In genomic region chr10:91978585-91978984, GRCh38 we compare ENCODE assay signal across 22 cellular contexts.
"Had no signal": no experiment of that assay in that cellular context is flagged by ENCODE, and none has a peak within 500 bp of the region (broad histone marks: within the 10 kb centered on the region; RNA-seq: fewer than 3 reads in every experiment).

No MANE protein-coding gene starts in this region.

- H3K27ac ChIP-seq: HL-60, RWPE1, SJCRH30 had no signal

- H3K4me3 Mint-ChIP-seq: IgD-negative memory B cell had no signal

- H3K9me3 ChIP-seq: MG63, SJCRH30 had no signal

- DNase-seq: KBM-7, MG63, NCI-H1092, NCI-H1417, NCI-H1436 treated with DMSO at 0.1 percent for 48 hours, NCI-H1694, NCI-H187 treated with DMSO at 0.1 percent for 48 hours, NCI-H2081, NCI-H2107, NCI-H2227 treated with DMSO at 0.1 percent for 48 hours, NCI-H524, NCI-H526 treated with DMSO at 0.1 percent for 48 hours, NCI-H774, PC-3, SHP77, SJCRH30 had no signal

- H3K9me3 Mint-ChIP-seq: IgD-negative memory B cell had no signal

- H3K4me1 ChIP-seq: SJCRH30 had no signal

- H3K27me3 Mint-ChIP-seq: IgD-negative memory B cell had no signal

- FAIRE-seq: HTR-8/SVneo had no signal

- H3K4me3 ChIP-seq: MG63, SJCRH30 had no signal

- ATAC-seq: Panc1, PC-3, SK-N-SH treated with all-trans-retinoic acid at 6 μM for 48 hours had no signal

- H3K27me3 ChIP-seq: MG63, SJCRH30 had no signal
